Comparison of ENCODE assay signal across 17 cellular contexts in genomic region chr3:9797196-9797945, GRCh38. TPM values are rescaled to one million over a fixed set of nuclear protein-coding genes. Genes with fewer than 3 reads are reported as not detected.
A peak's percentile ranks its signal among the peaks of the same experiment; 100 is the strongest.
DNase-seq lines count a peak whose midpoint lies in the region; ATAC-seq, FAIRE-seq and TF ChIP-seq lines count a peak whose summit lies in the region.
"Had no signal": no experiment of that assay in that cellular context is flagged by ENCODE, and none has a peak within 500 bp of the region (broad histone marks: within the 10 kb centered on the region; RNA-seq: fewer than 3 reads in every experiment).

No MANE protein-coding gene starts in this region.

- no peak for DNase-seq in T-helper 17 cell
- no peak for DNase-seq in astrocyte (ENCODE audit: low read depth)
- no peak for DNase-seq in naive thymus-derived CD8-positive, alpha-beta T cell
- DNase-seq in DMS53 (lab: John Stamatoyannopoulos, UW) = no peak
- no peak for DNase-seq in CD4-positive, alpha-beta memory T cell
- DNase-seq in GOT3 (lab: John Stamatoyannopoulos, UW) = no peak
- DNase-seq: activated CD4-positive, alpha-beta T cell treated with anti-CD3 and anti-CD28 coated beads for 1 hour; activated effector memory CD4-positive, alpha-beta T cell treated with anti-CD3 and anti-CD28 coated beads, Interleukin-2, amount 50 U/mL, for 16 hours; DMS79 treated with DMSO at 0.1 percent for 48 hours; foreskin fibroblast; hippocampal formation; KG1; ovary had no signal

- no peaks in the 10 kb centered on the region for H3K9me3 Mint-ChIP-seq in astrocyte (ENCODE audit: unreplicated experiment)
- no peaks in the 10 kb centered on the region for H3K9me3 Mint-ChIP-seq in naive thymus-derived CD8-positive, alpha-beta T cell
- no peaks in the 10 kb centered on the region for H3K9me3 Mint-ChIP-seq in CD4-positive, alpha-beta memory T cell

- peak overlapping the region; percentile 33 for H3K9ac ChIP-seq in astrocyte (ENCODE audit: low read length)

- no peak overlapping the region for H3K27ac ChIP-seq in astrocyte (ENCODE audit: low read depth, low read length)
- no peak overlapping the region for H3K27ac ChIP-seq in CD4-positive, alpha-beta memory T cell (ENCODE audit: low read depth, low read length)
- H3K27ac ChIP-seq: epithelial cell of prostate, ovary, right atrium auricular region, RWPE1 had no signal

- no peak for ATAC-seq in T-helper 17 cell
- no peak for ATAC-seq in naive thymus-derived CD8-positive, alpha-beta T cell

- H3K36me3 Mint-ChIP-seq in T-helper 17 cell (ENCODE audit: low read depth) (peaks cover 5% of the 10 kb centered on the region), astrocyte (ENCODE audit: low read depth, unreplicated experiment) (peaks cover 26% of the 10 kb centered on the region)
- H3K36me3 Mint-ChIP-seq in naive thymus-derived CD8-positive, alpha-beta T cell = peaks cover 0 to 78% (median 15%) of the 10 kb centered on the region in 3 donors
- H3K36me3 Mint-ChIP-seq in CD4-positive, alpha-beta memory T cell = peaks cover 40 to 72% of the 10 kb centered on the region in 2 donors

- peaks cover 74% of the 10 kb centered on the region for H3K79me2 ChIP-seq in astrocyte (ENCODE audit: insufficient read depth, low read length)

- CTCF ChIA-PET in CD4-positive, alpha-beta memory T cell (lab: Charles Lee; ENCODE audit: partially characterized antibody) = no interaction called here

- H3K4me3 Mint-ChIP-seq in T-helper 17 cell (no peak overlapping the region), astrocyte (ENCODE audit: unreplicated experiment) (no peak overlapping the region)
- peak overlapping the region in 2 of 10 donors; percentile 3 to 36 for H3K4me3 Mint-ChIP-seq in naive thymus-derived CD8-positive, alpha-beta T cell
- peak overlapping the region in 1 of 8 donors; percentile 15 for H3K4me3 Mint-ChIP-seq in CD4-positive, alpha-beta memory T cell

- no peak overlapping the region for H3K4me2 ChIP-seq in astrocyte (ENCODE audit: low read length)

- POLR2A ChIA-PET in naive thymus-derived CD8-positive, alpha-beta T cell (lab: Charles Lee) = interaction anchor here (0.6 to 0.7 kb wide), 3 partner anchors 11 to 68 kb away, joined by 3 to 6 read pairs (median 3); no protein-coding TSS in a partner anchor
- POLR2A ChIA-PET in CD4-positive, alpha-beta memory T cell (lab: Charles Lee; ENCODE audit: partially characterized antibody) = interaction anchor here (3.1 kb wide), 1 partner anchor 11 kb away, joined by 29 read pairs; the partner anchor contains the start of gene TTLL3

- no peak overlapping the region for H3K4me3 ChIP-seq in astrocyte (ENCODE audit: insufficient read depth, low read depth, low read length)
- no peak overlapping the region for H3K4me3 ChIP-seq in CD4-positive, alpha-beta memory T cell (ENCODE audit: low read length in 2 of 2)
- H3K4me3 ChIP-seq: ovary, right atrium auricular region had no signal

- no peak overlapping the region for H2AFZ ChIP-seq in astrocyte (ENCODE audit: low read depth, low read length)

- H3K36me3 ChIP-seq in astrocyte (ENCODE audit: insufficient read depth, low read length) = peaks cover 47% of the 10 kb centered on the region
- peaks cover 43% of the 10 kb centered on the region for H3K36me3 ChIP-seq in CD4-positive, alpha-beta memory T cell (ENCODE audit: insufficient read depth, low read length)

- TF ChIP-seq CTCF in astrocyte (IDR thresholded peaks at IDR 0.05; ENCODE audit: insufficient read depth, low read depth, low read length) = no peak

- FAIRE-seq in astrocyte (lab: Jason Lieb, UNC) = no peak
- FAIRE-seq: islet of Langerhans had no signal

- H3K4me1 Mint-ChIP-seq in T-helper 17 cell (peaks cover 25% of the 10 kb centered on the region), astrocyte (ENCODE audit: low read depth, unreplicated experiment) (peaks cover 22% of the 10 kb centered on the region)
- peaks cover 23 to 59% (median 49%) of the 10 kb centered on the region in 4 donors for H3K4me1 Mint-ChIP-seq in naive thymus-derived CD8-positive, alpha-beta T cell
- peaks cover 24 to 53% (median 37%) of the 10 kb centered on the region in 4 donors for H3K4me1 Mint-ChIP-seq in CD4-positive, alpha-beta memory T cell

- peaks cover 8% of the 10 kb centered on the region for H3K4me1 ChIP-seq in astrocyte (ENCODE audit: insufficient read depth, low read length)
- peaks cover 39% of the 10 kb centered on the region for H3K4me1 ChIP-seq in CD4-positive, alpha-beta memory T cell (ENCODE audit: insufficient read depth, low read length)

- peak overlapping the region; percentile 72 for H3K27ac Mint-ChIP-seq in T-helper 17 cell
- H3K27ac Mint-ChIP-seq in astrocyte (ENCODE audit: unreplicated experiment) = no peak overlapping the region
- H3K27ac Mint-ChIP-seq in naive thymus-derived CD8-positive, alpha-beta T cell = peak overlapping the region in 7 of 10 donors; percentile 27 to 65 (median 51)
- H3K27ac Mint-ChIP-seq in CD4-positive, alpha-beta memory T cell = peak overlapping the region in 3 of 7 donors; percentile 15 to 37 (median 24)

- H3K27me3 Mint-ChIP-seq in T-helper 17 cell (no peaks in the 10 kb centered on the region), astrocyte (ENCODE audit: low read depth, unreplicated experiment) (no peaks in the 10 kb centered on the region)
- H3K27me3 Mint-ChIP-seq in naive thymus-derived CD8-positive, alpha-beta T cell = no peaks in the 10 kb centered on the region
- no peaks in the 10 kb centered on the region for H3K27me3 Mint-ChIP-seq in CD4-positive, alpha-beta memory T cell

- no peaks in the 10 kb centered on the region for H3K27me3 ChIP-seq in astrocyte (ENCODE audit: insufficient read depth, low read length)
- no peaks in the 10 kb centered on the region for H3K27me3 ChIP-seq in CD4-positive, alpha-beta memory T cell (ENCODE audit: insufficient read depth, low read length)
- H3K27me3 ChIP-seq: ovary, right atrium auricular region had no signal

- no peaks in the 10 kb centered on the region for H3K9me3 ChIP-seq in T-helper 17 cell (ENCODE audit: control insufficient read depth, low read length, poor library complexity, severe bottlenecking)
- H3K9me3 ChIP-seq in astrocyte (ENCODE audit: insufficient read depth, low read depth, low read length) = no peaks in the 10 kb centered on the region
- H3K9me3 ChIP-seq in CD4-positive, alpha-beta memory T cell (ENCODE audit: control insufficient read depth in 1 of 2, low read length in 2 of 2) = no peaks in the 10 kb centered on the region
- H3K9me3 ChIP-seq: ovary, right atrium auricular region had no signal

- H4K20me1 ChIP-seq in astrocyte (ENCODE audit: insufficient read depth, low read length) = peaks cover 63% of the 10 kb centered on the region

- intact Hi-C loops in CD4-positive, alpha-beta memory T cell (cut with micrococcal nuclease) = no loop called here

RNA-seq across cellular contexts. Expression of gene ARPC4, which starts 4.5 kb away (rescaled TPM):
- 100 to 1,000 TPM; 155 to 192 TPM for total RNA-seq in T-helper 17 cell
- total RNA-seq in astrocyte = 187 and 205 TPM in 2 replicates
- total RNA-seq in naive thymus-derived CD8-positive, alpha-beta T cell = 100 to 1,000 TPM; 134 to 146 TPM
- 100 to 1,000 TPM; 201 to 229 (median 225) TPM for polyA plus RNA-seq in naive thymus-derived CD8-positive, alpha-beta T cell
- total RNA-seq in CD4-positive, alpha-beta memory T cell = 100 to 1,000 TPM; 164 to 168 TPM
- polyA plus RNA-seq in CD4-positive, alpha-beta memory T cell = 100 to 1,000 TPM; 235 to 287 TPM

RNA-seq across cellular contexts. Expression of gene TADA3, which starts 5.1 kb away (rescaled TPM):
- total RNA-seq in T-helper 17 cell = 10 to 100 TPM; 32.2 to 35.2 TPM
- 54.5 and 58.7 TPM in 2 replicates for total RNA-seq in astrocyte
- total RNA-seq in naive thymus-derived CD8-positive, alpha-beta T cell = 10 to 100 TPM; 33.3 to 35.9 TPM
- polyA plus RNA-seq in naive thymus-derived CD8-positive, alpha-beta T cell = 10 to 100 TPM; 38.2 to 51.2 (median 44.1) TPM
- 10 to 100 TPM; 37.6 to 41.4 TPM for total RNA-seq in CD4-positive, alpha-beta memory T cell
- 10 to 100 TPM; 35.3 to 54.6 TPM for polyA plus RNA-seq in CD4-positive, alpha-beta memory T cell

RNA-seq across cellular contexts. Expression of gene TTLL3, which starts 12.7 kb away (rescaled TPM):
- total RNA-seq in T-helper 17 cell = 10 to 100 TPM; 87.2 to 88.7 TPM
- 25.4 and 29.8 TPM in 2 replicates for total RNA-seq in astrocyte
- 10 to 100 TPM; 64.5 to 65.6 TPM for total RNA-seq in naive thymus-derived CD8-positive, alpha-beta T cell
- 1 to 10 TPM; 1.3 to 2.5 (median 2.2) TPM for polyA plus RNA-seq in naive thymus-derived CD8-positive, alpha-beta T cell
- 10 to 100 TPM; 81.4 to 91.7 TPM for total RNA-seq in CD4-positive, alpha-beta memory T cell
- 1 to 10 TPM; 3.0 to 5.9 TPM for polyA plus RNA-seq in CD4-positive, alpha-beta memory T cell

RNA-seq across cellular contexts. Expression of gene CAMK1, which starts 27.6 kb away (rescaled TPM):
- total RNA-seq in T-helper 17 cell (1 to 10 TPM; 1.9 to 2.2 TPM), astrocyte (5.1 and 7.1 TPM in 2 replicates)
- under 1 TPM; 0.31 to 0.96 TPM for total RNA-seq in naive thymus-derived CD8-positive, alpha-beta T cell
- 1 to 10 TPM in 2 of 3 donors, under 1 TPM in 1; 0.17 to 1.1 (median 1.1) TPM for polyA plus RNA-seq in naive thymus-derived CD8-positive, alpha-beta T cell
- total RNA-seq in CD4-positive, alpha-beta memory T cell = 1 to 10 TPM; 2.1 to 2.6 TPM
- 1 to 10 TPM; 3.5 to 5.8 TPM for polyA plus RNA-seq in CD4-positive, alpha-beta memory T cell

RNA-seq across cellular contexts. Expression of gene RPUSD3, which starts 46.4 kb away (rescaled TPM):
- total RNA-seq in T-helper 17 cell (10 to 100 TPM; 19.0 to 20.8 TPM), astrocyte (35.4 and 36.2 TPM in 2 replicates)
- 10 to 100 TPM; 44.0 to 52.8 TPM for total RNA-seq in naive thymus-derived CD8-positive, alpha-beta T cell
- polyA plus RNA-seq in naive thymus-derived CD8-positive, alpha-beta T cell = 10 to 100 TPM; 55.6 to 62.4 (median 59.1) TPM
- total RNA-seq in CD4-positive, alpha-beta memory T cell = 10 to 100 TPM; 63.3 to 67.6 TPM
- 10 to 100 TPM; 55.2 to 68.4 TPM for polyA plus RNA-seq in CD4-positive, alpha-beta memory T cell
